Comparison of ENCODE assay signal across 1 cellular context in the genomic region with DNA sequence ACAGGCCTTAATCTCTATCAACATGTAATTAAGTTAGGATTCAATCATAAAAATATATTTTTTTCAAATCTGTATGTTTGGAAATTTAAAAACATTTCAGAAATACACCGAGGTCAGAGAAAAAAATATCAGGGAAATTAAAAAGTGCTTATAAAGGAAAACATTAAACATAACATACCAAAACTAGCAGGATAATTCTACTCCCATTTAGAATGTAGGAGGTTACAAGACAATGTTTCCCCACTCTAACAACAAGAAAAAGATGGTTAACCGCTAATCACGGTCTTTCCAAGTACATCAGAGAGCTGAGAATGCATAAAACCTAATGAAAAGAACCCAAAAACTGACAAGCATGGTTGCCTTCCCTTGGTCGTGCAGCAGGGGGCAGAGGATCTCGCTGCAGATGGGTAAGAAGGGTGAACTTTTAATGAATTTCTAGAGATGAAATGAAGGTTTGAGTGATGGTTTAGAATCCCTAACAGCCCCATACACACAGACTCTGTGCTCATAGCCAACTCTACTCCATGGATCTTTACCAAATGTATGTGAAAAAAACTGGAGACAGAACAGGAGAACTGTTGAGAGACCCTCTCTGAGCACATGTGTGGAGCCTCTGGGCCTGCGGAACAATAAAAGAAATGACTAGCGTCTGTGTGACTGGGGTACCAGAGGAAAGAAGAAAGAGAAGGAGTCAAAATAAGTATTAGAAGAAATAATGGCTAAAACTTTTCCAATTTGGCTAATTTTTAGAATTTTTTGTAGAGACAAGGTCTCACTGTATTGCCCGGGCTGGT.
TF ChIP-seq lines count a peak whose summit lies in the region.

No MANE protein-coding gene starts in this region.

TF ChIP-seq in H1, 55 proteins besides CTCF, POLR2A, EP300 and RAD21 (continued from another document):
- TF ChIP-seq, protein P1, sequence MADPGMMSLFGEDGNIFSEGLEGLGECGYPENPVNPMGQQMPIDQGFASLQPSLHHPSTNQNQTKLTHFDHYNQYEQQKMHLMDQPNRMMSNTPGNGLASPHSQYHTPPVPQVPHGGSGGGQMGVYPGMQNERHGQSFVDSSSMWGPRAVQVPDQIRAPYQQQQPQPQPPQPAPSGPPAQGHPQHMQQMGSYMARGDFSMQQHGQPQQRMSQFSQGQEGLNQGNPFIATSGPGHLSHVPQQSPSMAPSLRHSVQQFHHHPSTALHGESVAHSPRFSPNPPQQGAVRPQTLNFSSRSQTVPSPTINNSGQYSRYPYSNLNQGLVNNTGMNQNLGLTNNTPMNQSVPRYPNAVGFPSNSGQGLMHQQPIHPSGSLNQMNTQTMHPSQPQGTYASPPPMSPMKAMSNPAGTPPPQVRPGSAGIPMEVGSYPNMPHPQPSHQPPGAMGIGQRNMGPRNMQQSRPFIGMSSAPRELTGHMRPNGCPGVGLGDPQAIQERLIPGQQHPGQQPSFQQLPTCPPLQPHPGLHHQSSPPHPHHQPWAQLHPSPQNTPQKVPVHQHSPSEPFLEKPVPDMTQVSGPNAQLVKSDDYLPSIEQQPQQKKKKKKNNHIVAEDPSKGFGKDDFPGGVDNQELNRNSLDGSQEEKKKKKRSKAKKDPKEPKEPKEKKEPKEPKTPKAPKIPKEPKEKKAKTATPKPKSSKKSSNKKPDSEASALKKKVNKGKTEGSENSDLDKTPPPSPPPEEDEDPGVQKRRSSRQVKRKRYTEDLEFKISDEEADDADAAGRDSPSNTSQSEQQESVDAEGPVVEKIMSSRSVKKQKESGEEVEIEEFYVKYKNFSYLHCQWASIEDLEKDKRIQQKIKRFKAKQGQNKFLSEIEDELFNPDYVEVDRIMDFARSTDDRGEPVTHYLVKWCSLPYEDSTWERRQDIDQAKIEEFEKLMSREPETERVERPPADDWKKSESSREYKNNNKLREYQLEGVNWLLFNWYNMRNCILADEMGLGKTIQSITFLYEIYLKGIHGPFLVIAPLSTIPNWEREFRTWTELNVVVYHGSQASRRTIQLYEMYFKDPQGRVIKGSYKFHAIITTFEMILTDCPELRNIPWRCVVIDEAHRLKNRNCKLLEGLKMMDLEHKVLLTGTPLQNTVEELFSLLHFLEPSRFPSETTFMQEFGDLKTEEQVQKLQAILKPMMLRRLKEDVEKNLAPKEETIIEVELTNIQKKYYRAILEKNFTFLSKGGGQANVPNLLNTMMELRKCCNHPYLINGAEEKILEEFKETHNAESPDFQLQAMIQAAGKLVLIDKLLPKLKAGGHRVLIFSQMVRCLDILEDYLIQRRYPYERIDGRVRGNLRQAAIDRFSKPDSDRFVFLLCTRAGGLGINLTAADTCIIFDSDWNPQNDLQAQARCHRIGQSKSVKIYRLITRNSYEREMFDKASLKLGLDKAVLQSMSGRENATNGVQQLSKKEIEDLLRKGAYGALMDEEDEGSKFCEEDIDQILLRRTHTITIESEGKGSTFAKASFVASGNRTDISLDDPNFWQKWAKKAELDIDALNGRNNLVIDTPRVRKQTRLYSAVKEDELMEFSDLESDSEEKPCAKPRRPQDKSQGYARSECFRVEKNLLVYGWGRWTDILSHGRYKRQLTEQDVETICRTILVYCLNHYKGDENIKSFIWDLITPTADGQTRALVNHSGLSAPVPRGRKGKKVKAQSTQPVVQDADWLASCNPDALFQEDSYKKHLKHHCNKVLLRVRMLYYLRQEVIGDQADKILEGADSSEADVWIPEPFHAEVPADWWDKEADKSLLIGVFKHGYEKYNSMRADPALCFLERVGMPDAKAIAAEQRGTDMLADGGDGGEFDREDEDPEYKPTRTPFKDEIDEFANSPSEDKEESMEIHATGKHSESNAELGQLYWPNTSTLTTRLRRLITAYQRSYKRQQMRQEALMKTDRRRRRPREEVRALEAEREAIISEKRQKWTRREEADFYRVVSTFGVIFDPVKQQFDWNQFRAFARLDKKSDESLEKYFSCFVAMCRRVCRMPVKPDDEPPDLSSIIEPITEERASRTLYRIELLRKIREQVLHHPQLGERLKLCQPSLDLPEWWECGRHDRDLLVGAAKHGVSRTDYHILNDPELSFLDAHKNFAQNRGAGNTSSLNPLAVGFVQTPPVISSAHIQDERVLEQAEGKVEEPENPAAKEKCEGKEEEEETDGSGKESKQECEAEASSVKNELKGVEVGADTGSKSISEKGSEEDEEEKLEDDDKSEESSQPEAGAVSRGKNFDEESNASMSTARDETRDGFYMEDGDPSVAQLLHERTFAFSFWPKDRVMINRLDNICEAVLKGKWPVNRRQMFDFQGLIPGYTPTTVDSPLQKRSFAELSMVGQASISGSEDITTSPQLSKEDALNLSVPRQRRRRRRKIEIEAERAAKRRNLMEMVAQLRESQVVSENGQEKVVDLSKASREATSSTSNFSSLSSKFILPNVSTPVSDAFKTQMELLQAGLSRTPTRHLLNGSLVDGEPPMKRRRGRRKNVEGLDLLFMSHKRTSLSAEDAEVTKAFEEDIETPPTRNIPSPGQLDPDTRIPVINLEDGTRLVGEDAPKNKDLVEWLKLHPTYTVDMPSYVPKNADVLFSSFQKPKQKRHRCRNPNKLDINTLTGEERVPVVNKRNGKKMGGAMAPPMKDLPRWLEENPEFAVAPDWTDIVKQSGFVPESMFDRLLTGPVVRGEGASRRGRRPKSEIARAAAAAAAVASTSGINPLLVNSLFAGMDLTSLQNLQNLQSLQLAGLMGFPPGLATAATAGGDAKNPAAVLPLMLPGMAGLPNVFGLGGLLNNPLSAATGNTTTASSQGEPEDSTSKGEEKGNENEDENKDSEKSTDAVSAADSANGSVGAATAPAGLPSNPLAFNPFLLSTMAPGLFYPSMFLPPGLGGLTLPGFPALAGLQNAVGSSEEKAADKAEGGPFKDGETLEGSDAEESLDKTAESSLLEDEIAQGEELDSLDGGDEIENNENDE (IDR thresholded peaks at IDR 0.05; ENCODE audit: insufficient replicate concordance, low read length) = no peak
- TF ChIP-seq PHF8 (conservative IDR thresholded peaks at IDR 0.05; ENCODE audit: low read depth, low read length) = no peak
- no peak for TF ChIP-seq ZNF274 (IDR thresholded peaks at IDR 0.05; ENCODE audit: borderline replicate concordance, extremely low read depth, low read length)
- no peak for TF ChIP-seq MAFK (IDR thresholded peaks at IDR 0.05; ENCODE audit: low read depth, low read length)
- no peak for TF ChIP-seq BCL11A (IDR thresholded peaks at IDR 0.05; ENCODE audit: low read depth in 2 of 2, low read length in 2 of 2)
- TF ChIP-seq, protein P2, sequence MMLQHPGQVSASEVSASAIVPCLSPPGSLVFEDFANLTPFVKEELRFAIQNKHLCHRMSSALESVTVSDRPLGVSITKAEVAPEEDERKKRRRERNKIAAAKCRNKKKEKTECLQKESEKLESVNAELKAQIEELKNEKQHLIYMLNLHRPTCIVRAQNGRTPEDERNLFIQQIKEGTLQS (IDR thresholded peaks at IDR 0.05; ENCODE audit: insufficient read depth, low read depth, low read length) = no peak
- TF ChIP-seq POU5F1 (IDR thresholded peaks at IDR 0.05; ENCODE audit: low read depth, low read length) = no peak
- no peak for TF ChIP-seq JUN (IDR thresholded peaks at IDR 0.05; ENCODE audit: low read depth, low read length)
